In genomic region chr12:24496755-24497154, GRCh38 we compare ENCODE assay signal across 19 cellular contexts.
DNase-seq lines count a peak whose midpoint lies in the region; ATAC-seq, FAIRE-seq and TF ChIP-seq lines count a peak whose summit lies in the region.
"Had no signal": no experiment of that assay in that cellular context is flagged by ENCODE, and none has a peak within 500 bp of the region (broad histone marks: within the 10 kb centered on the region; RNA-seq: fewer than 3 reads in every experiment).

No MANE protein-coding gene starts in this region.

- POLR2A ChIA-PET in HepG2 (lab: Yijun Ruan, JAX) = no interaction called here

- TF ChIP-seq EP300 in HepG2 (IDR thresholded peaks at IDR 0.05; ENCODE audit: low read depth in 2 of 2, low read length in 2 of 2) (no peak), HepG2 (CRISPR knock-in tag; IDR thresholded peaks at IDR 0.05; ENCODE audit: borderline replicate concordance) (no peak)

- intact Hi-C loops in HepG2 (cut with micrococcal nuclease; ENCODE audit: unreplicated experiment) = no loop called here
- intact Hi-C loops in breast epithelium (cut with DNase I; ENCODE audit: low total_unique reads) = no loop called here
- intact Hi-C loops in lower leg skin (cut with DNase I; ENCODE audit: low total_unique reads) = no loop called here

- FAIRE-seq in HepG2 (lab: Jason Lieb, UNC) = no peak
- no peak for FAIRE-seq in keratinocyte (lab: Jason Lieb, UNC)
- FAIRE-seq in urothelium cell line (lab: Jason Lieb, UNC) = no peak
- FAIRE-seq: GM12878, H1 had no signal

- no TSS peak for BruUV-seq in HepG2 (replicated peaks; lab: Mats Ljungman, UMichigan)

- H3K4me1 ChIP-seq in liver (ENCODE audit: control insufficient read depth in 4 of 4, insufficient read depth in 4 of 4, low read length in 3 of 4) = peaks cover 4 to 44% (median 11%) of the 10 kb centered on the region in 4 donors
- peaks cover 7% of the 10 kb centered on the region for H3K4me1 ChIP-seq in HepG2 (ENCODE audit: insufficient read depth, low read length)
- H3K4me1 ChIP-seq in breast epithelium = no peaks in the 10 kb centered on the region
- H3K4me1 ChIP-seq in keratinocyte (ENCODE audit: control insufficient read depth, extremely low read depth, insufficient read depth, low read length) = peaks cover 31% of the 10 kb centered on the region

- WGBS in liver = 47% methylated on average over 1 of the region's 1 CpG
- 33% methylated on average over 1 of the region's 1 CpG for WGBS in HepG2 (ENCODE audit: low lambda C conversion rate)
- WGBS in lower leg skin, 2 donors = 22 to 27% methylated on average over 1 of the region's 1 CpG

- TF ChIP-seq CTCF in liver (IDR thresholded peaks at IDR 0.05; ENCODE audit: low read depth, low read length, missing input control) (no peak), HepG2 (CRISPR knock-in tag; IDR thresholded peaks at IDR 0.05) (no peak), breast epithelium (IDR thresholded peaks at IDR 0.05) (no peak), keratinocyte (optimal IDR thresholded peaks at IDR 0.05 in 1 of 3, IDR thresholded peaks at IDR 0.05 in 1 of 3, conservative IDR thresholded peaks at IDR 0.05 in 1 of 3; ENCODE audit: extremely low read depth in 1 of 3, insufficient read depth in 2 of 3, low read length in 3 of 3) (no peak), lower leg skin (IDR thresholded peaks at IDR 0.05) (no peak)

- H3K9me3 ChIP-seq in liver (ENCODE audit: control insufficient read depth in 4 of 4, low read length in 3 of 4) = no peaks in the 10 kb centered on the region
- H3K9me3 ChIP-seq in HepG2 (ENCODE audit: low read length) = no peaks in the 10 kb centered on the region
- no peaks in the 10 kb centered on the region for H3K9me3 ChIP-seq in breast epithelium
- H3K9me3 ChIP-seq in keratinocyte (ENCODE audit: control insufficient read depth, low read depth, low read length) = no peaks in the 10 kb centered on the region
- H3K9me3 ChIP-seq: neutrophil had no signal

- no peaks in the 10 kb centered on the region for H3K79me2 ChIP-seq in HepG2 (ENCODE audit: insufficient read depth, low read length)
- no peaks in the 10 kb centered on the region for H3K79me2 ChIP-seq in keratinocyte (ENCODE audit: control insufficient read depth, insufficient read depth, low read length)

- no peak overlapping the region for H3K4me3 ChIP-seq in liver (ENCODE audit: low read depth in 1 of 3, low read length in 3 of 3)
- no peak overlapping the region for H3K4me3 ChIP-seq in HepG2 (replicated peaks in 1 of 3; ENCODE audit: insufficient read depth in 1 of 3, low read depth in 2 of 3, low read length in 3 of 3)
- H3K4me3 ChIP-seq in breast epithelium = peak overlapping the region in 1 of 3 donors; percentile 12
- no peak overlapping the region for H3K4me3 ChIP-seq in keratinocyte (ENCODE audit: control insufficient read depth in 2 of 3, extremely low read depth in 1 of 3, insufficient read depth in 2 of 3, low read depth in 1 of 3, low read length in 3 of 3)
- H3K4me3 ChIP-seq in lower leg skin (ENCODE audit: low read depth, poor library complexity, severe bottlenecking) = no peak overlapping the region
- H3K4me3 ChIP-seq: GM12878 had no signal

- H3K9me1 ChIP-seq in keratinocyte (ENCODE audit: control insufficient read depth, extremely low read depth, insufficient read depth, low read length) = no peaks in the 10 kb centered on the region

- CTCF ChIA-PET in HepG2 (lab: Yijun Ruan, JAX; ENCODE audit: low intra/inter-chr PET ratio, low total read pairs) = no interaction called here

- H3K9ac ChIP-seq in liver (ENCODE audit: low read depth in 1 of 2, low read length in 2 of 2) = peak overlapping the region in 1 of 2 donors; percentile 18
- H3K9ac ChIP-seq in HepG2 (ENCODE audit: insufficient read depth, low read depth, low read length) = no peak overlapping the region
- no peak overlapping the region for H3K9ac ChIP-seq in keratinocyte (ENCODE audit: control insufficient read depth, extremely low read depth, insufficient read depth, low read length)

- no peak for TF ChIP-seq POLR2A in HepG2 (IDR thresholded peaks at IDR 0.05; ENCODE audit: insufficient read depth in 1 of 2, low read depth in 2 of 2, low read length in 2 of 2)
- no peak for TF ChIP-seq POLR2A in breast epithelium (IDR thresholded peaks at IDR 0.05)
- TF ChIP-seq POLR2A in lower leg skin (IDR thresholded peaks at IDR 0.05) = no peak

- H2AFZ ChIP-seq in HepG2 (ENCODE audit: low read length) = no peak overlapping the region
- H2AFZ ChIP-seq in keratinocyte (ENCODE audit: control insufficient read depth, low read length) = no peak overlapping the region

- no peaks in the 10 kb centered on the region for H3K27me3 ChIP-seq in liver (ENCODE audit: control insufficient read depth in 4 of 4, insufficient read depth in 4 of 4, low read length in 3 of 4)
- H3K27me3 ChIP-seq in HepG2 (ENCODE audit: control insufficient read depth in 1 of 2, insufficient read depth in 2 of 2, low read length in 2 of 2) = no peaks in the 10 kb centered on the region
- no peaks in the 10 kb centered on the region for H3K27me3 ChIP-seq in breast epithelium
- H3K27me3 ChIP-seq in keratinocyte (ENCODE audit: control insufficient read depth, extremely low read depth, insufficient read depth, low read length) = no peaks in the 10 kb centered on the region
- H3K27me3 ChIP-seq: neutrophil had no signal

- no peak for ATAC-seq in HepG2
- ATAC-seq in GM21515 (IDR thresholded peaks at IDR 0.05; ENCODE audit: unreplicated experiment) = no peak
- ATAC-seq: activated CD4-positive, CD25-positive, alpha-beta regulatory T cell treated with anti-CD3 and anti-CD28 coated beads, Interleukin-2, amount 50 U/mL, for 24 hours; activated CD8-positive, alpha-beta memory T cell treated with anti-CD3 and anti-CD28 coated beads, Interleukin-2, amount 10 ng/mL, durations not matched to agents 7 days and 5 days; GM12878 had no signal

- dilution Hi-C loops in keratinocyte (cut with MboI; ENCODE audit: extremely low pct_ligation_motif_present, low sequenced_read_pairs) = no loop called here

- no peak for TF ChIP-seq RAD21 in liver (IDR thresholded peaks at IDR 0.05)
- TF ChIP-seq RAD21 in HepG2 (CRISPR knock-in tag; IDR thresholded peaks at IDR 0.05) = no peak

- DNase-seq in HepG2 (ENCODE audit: low spot score) (no peak), breast epithelium (ENCODE audit: low spot score in 2 of 2) (no peak), keratinocyte (ENCODE audit: low read depth, low spot score) (peak; percentile 15), urothelium cell line (ENCODE audit: low spot score) (peak; percentile 51), retina (no peak), lower leg skin (ENCODE audit: low spot score in 2 of 2) (no peak)
- DNase-seq: 8988T; activated CD8-positive, alpha-beta memory T cell treated with anti-CD3 and anti-CD28 coated beads, Interleukin-2, amount 10 ng/mL, durations not matched to agents 7 days and 5 days; activated gamma-delta T cell; CD4-positive, alpha-beta T cell; effector CD4-positive, alpha-beta T cell; NCI-H2081; NCI-H82 had no signal

- H4K20me1 ChIP-seq in HepG2 (ENCODE audit: insufficient read depth, low read length) (no peaks in the 10 kb centered on the region), keratinocyte (ENCODE audit: control insufficient read depth, extremely low read depth, insufficient read depth, low read length) (no peaks in the 10 kb centered on the region)

- H3K27ac ChIP-seq in liver (ENCODE audit: low read depth in 1 of 2, low read length in 2 of 2) (peak overlapping the region; percentile 64 to 78), HepG2 (ENCODE audit: extremely low read length, insufficient read depth, low read length) (no peak overlapping the region), breast epithelium (peak overlapping the region; percentile 58 to 66), keratinocyte (ENCODE audit: control insufficient read depth, insufficient read depth, low read length) (no peak overlapping the region)
- H3K27ac ChIP-seq: neutrophil had no signal

- H3K4me2 ChIP-seq in HepG2 (ENCODE audit: low read depth, low read length) (no peak overlapping the region), keratinocyte (ENCODE audit: control insufficient read depth, extremely low read depth, insufficient read depth, low read depth, low read length) (peak overlapping the region; percentile 35)

- no peaks in the 10 kb centered on the region for H3K36me3 ChIP-seq in liver (ENCODE audit: control insufficient read depth in 4 of 4, insufficient read depth in 3 of 4, low read depth in 1 of 4, low read length in 3 of 4)
- H3K36me3 ChIP-seq in HepG2 (replicated peaks in 1 of 2; ENCODE audit: control insufficient read depth in 1 of 2, insufficient read depth in 2 of 2, low read length in 2 of 2) = no peaks in the 10 kb centered on the region
- no peaks in the 10 kb centered on the region for H3K36me3 ChIP-seq in breast epithelium
- H3K36me3 ChIP-seq in keratinocyte (ENCODE audit: control insufficient read depth in 2 of 2, extremely low read depth in 1 of 2, insufficient read depth in 2 of 2, low read length in 2 of 2) = no peaks in the 10 kb centered on the region
- H3K36me3 ChIP-seq: neutrophil had no signal

- in situ Hi-C loops in HepG2 (cut with HindIII; ENCODE audit: extremely low pct_ligation_motif_present, low pct_unique_long_range_greater_than_20kb) = no loop called here

TF ChIP-seq in liver, 16 proteins besides CTCF, POLR2A, EP300 and RAD21:
- TF ChIP-seq MAX (IDR thresholded peaks at IDR 0.05) (no peak), ATF3 (IDR thresholded peaks at IDR 0.05) (no peak), HNF4A (conservative IDR thresholded peaks at IDR 0.05) (peak; percentile 68 to 75), HNF4G (IDR thresholded peaks at IDR 0.05) (peak; percentile 42), JUND (IDR thresholded peaks at IDR 0.05) (peak; percentile 23 to 43), SP1 (IDR thresholded peaks at IDR 0.05) (peak; percentile 33)

TF ChIP-seq in HepG2, 621 proteins besides CTCF, POLR2A, EP300 and RAD21:
- TF ChIP-seq ZNF441 (CRISPR knock-in tag; IDR thresholded peaks at IDR 0.05; ENCODE audit: borderline replicate concordance) = no peak
- no peak for TF ChIP-seq ZNF619 (CRISPR knock-in tag; IDR thresholded peaks at IDR 0.05)
- TF ChIP-seq ZNF451 (CRISPR knock-in tag; IDR thresholded peaks at IDR 0.05) = no peak
TF ChIP-seq in HepG2: peak in this region for 0.

Comparison
In these comparisons a context has a peak if more than half of its experiments do, and no peak if none do; other contexts are left out.
1. H3K27ac ChIP-seq: peak in liver (2 of 2) and breast epithelium (2 of 2); none in HepG2 (single experiment) and keratinocyte (single experiment).
2. DNase-seq: peak in keratinocyte (single experiment) and urothelium cell line (single experiment); none in HepG2 (single experiment), breast epithelium (0 of 2), retina (single experiment) and lower leg skin (0 of 2).